30 cellular contexts compared by ENCODE assay signal in genomic region chrX:10787264-10787663, GRCh38.
"Had no signal": no experiment of that assay in that cellular context is flagged by ENCODE, and none has a peak within 500 bp of the region (broad histone marks: within the 10 kb centered on the region; RNA-seq: fewer than 3 reads in every experiment).

No MANE protein-coding gene starts in this region.

- H3K27me3 ChIP-seq: ascending aorta, cardiac muscle cell had no signal

- H3K36me3 ChIP-seq: ascending aorta, cardiac muscle cell had no signal

- H3K9me3 ChIP-seq: ascending aorta had no signal

- ATAC-seq: activated CD8-positive, alpha-beta memory T cell treated with anti-CD3 and anti-CD28 coated beads, Interleukin-2, amount 10 ng/mL, durations not matched to agents 7 days and 5 days; activated CD8-positive, alpha-beta T cell treated with anti-CD3 and anti-CD28 coated beads for 36 hours; activated naive CD8-positive, alpha-beta T cell treated with anti-CD3 and anti-CD28 coated beads, Interleukin-2, amount 50 U/mL, for 24 hours had no signal

- H3K27ac ChIP-seq: ascending aorta, cardiac muscle cell, VCaP had no signal

- FAIRE-seq: bronchial epithelial cell, TTC549 had no signal

- DNase-seq: activated B cell treated with CpG ODN at 0.5 μM for 24 hours; activated CD4-positive, alpha-beta memory T cell treated with anti-CD3 and anti-CD28 coated beads for 36 hours; activated CD4-positive, alpha-beta T cell treated with anti-CD3 and anti-CD28 coated beads for 4 hours; activated CD4-positive, alpha-beta T cell treated with anti-CD3 and anti-CD28 coated beads, Interleukin-2, amount 10 ng/mL, durations not matched to agents 24 days and 14 days; activated CD4-positive, alpha-beta T cell treated with anti-CD3 and anti-CD28 coated beads, Interleukin-2, amount 50 U/mL, for 1 hour; activated CD4-positive, alpha-beta T cell treated with anti-CD3 and anti-CD28 coated beads, Interleukin-2, amount 50 U/mL, for 4 hours; activated CD4-positive, CD25-positive, alpha-beta regulatory T cell treated with anti-CD3 and anti-CD28 coated beads, Interleukin-2, amount 50 U/mL, for 72 hours; activated CD8-positive, alpha-beta memory T cell treated with anti-CD3 and anti-CD28 coated beads, Interleukin-2, amount 10 ng/mL, durations not matched to agents 7 days and 5 days; activated CD8-positive, alpha-beta memory T cell treated with anti-CD3 and anti-CD28 coated beads, Interleukin-2, amount 50 U/mL, for 48 hours; activated CD8-positive, alpha-beta T cell treated with anti-CD3 and anti-CD28 coated beads for 36 hours; activated effector memory CD4-positive, alpha-beta T cell treated with Interleukin-2 at 50 U/mL for 16 hours; activated gamma-delta T cell; activated naive CD4-positive, alpha-beta T cell treated with anti-CD3 and anti-CD28 coated beads, Interleukin-2, amount 10 ng/mL, durations not matched to agents 7 days and 5 days; activated naive CD4-positive, alpha-beta T cell treated with Interleukin-2 at 50 U/mL for 16 hours; activated naive CD8-positive, alpha-beta T cell treated with anti-CD3 and anti-CD28 coated beads, Interleukin-2, amount 10 ng/mL, durations not matched to agents 7 days and 5 days; activated naive CD8-positive, alpha-beta T cell treated with anti-CD3 and anti-CD28 coated beads, Interleukin-2, amount 50 U/mL, for 24 hours; activated T-cell treated with anti-CD3 and anti-CD28 coated beads, Interleukin-2, amount 50 U/mL, for 24 hours; activated T-cell treated with anti-CD3 and anti-CD28 coated beads, Interleukin-2, amount 50 U/mL, for 48 hours; amygdala; anterior cingulate cortex; caudate nucleus; cerebellar nuclear complex; T-helper 1 cell; T-helper 2 cell; T-helper 9 cell had no signal

- H3K4me1 ChIP-seq: ascending aorta had no signal

- H3K4me3 ChIP-seq: ascending aorta, cardiac muscle cell had no signal
